Comparison of ENCODE assay signal across 21 cellular contexts in genomic region chr5:180652346-180652745, GRCh38. TPM values are rescaled to one million over a fixed set of nuclear protein-coding genes. Genes with fewer than 3 reads are reported as not detected.
DNase-seq lines count a peak whose midpoint lies in the region; ATAC-seq, FAIRE-seq and TF ChIP-seq lines count a peak whose summit lies in the region.
"Had no signal": no experiment of that assay in that cellular context is flagged by ENCODE, and none has a peak within 500 bp of the region (broad histone marks: within the 10 kb centered on the region; RNA-seq: fewer than 3 reads in every experiment).

No MANE protein-coding gene starts in this region.

- ATAC-seq in K562 (no peak), upper lobe of right lung (no peak)
- ATAC-seq: CD8-positive, alpha-beta T cell had no signal

- FAIRE-seq in K562 (lab: Jason Lieb, UNC): no peak
- FAIRE-seq: A204.1, D721Med, G401.6, GM12891, GM19239 had no signal

- BruUV-seq in K562 (replicated peaks; lab: Mats Ljungman, UMichigan): no TSS peak

- H2AFZ ChIP-seq in K562 (ENCODE audit: low read depth, low read length): no peak overlapping the region

- no peak overlapping the region for H3K9ac ChIP-seq in K562 (ENCODE audit: insufficient read depth in 1 of 2, low read depth in 2 of 2, low read length in 2 of 2)
- H3K9ac ChIP-seq: BLaER1 treated with 17β-estradiol and CSF1 and Interleukin-3, amounts not matched to agents 10 nM and 100 nM had no signal

- H3K4me3 ChIP-seq in K562: no peak overlapping the region
- no peak overlapping the region for H3K4me3 ChIP-seq in upper lobe of right lung
- H3K4me3 ChIP-seq in BE2C (ENCODE audit: low read depth, low read length): no peak overlapping the region
- H3K4me3 ChIP-seq: BLaER1 treated with 17β-estradiol and CSF1 and Interleukin-3, amounts not matched to agents 10 nM and 100 nM had no signal

- TF ChIP-seq CTCF in K562 (IDR thresholded peaks at IDR 0.05 in 2 of 3, conservative IDR thresholded peaks at IDR 0.05 in 1 of 3; ENCODE audit: insufficient read depth in 2 of 3, low read depth in 1 of 3, low read length in 3 of 3): no peak
- TF ChIP-seq CTCF in upper lobe of right lung (IDR thresholded peaks at IDR 0.05): no peak
- TF ChIP-seq CTCF in BE2C (IDR thresholded peaks at IDR 0.05; ENCODE audit: low read depth, low read length): no peak

- TF ChIP-seq RAD21 in K562 (CRISPR knock-in tag; conservative IDR thresholded peaks at IDR 0.05 in 1 of 2, IDR thresholded peaks at IDR 0.05 in 1 of 2): no peak

- no peak overlapping the region for H3K4me2 ChIP-seq in K562 (ENCODE audit: insufficient read depth, low read length)
- H3K4me2 ChIP-seq: BLaER1 treated with 17β-estradiol and CSF1 and Interleukin-3, amounts not matched to agents 10 nM and 100 nM had no signal

- WGBS in K562 (ENCODE audit: insufficient coverage, low coverage, missing lambda C conversion rate): 4% methylated on average over 11 of the region's 11 CpGs

- no peak for TF ChIP-seq POLR2A in K562 (conservative IDR thresholded peaks at IDR 0.05)

- no peaks in the 10 kb centered on the region for H3K36me3 ChIP-seq in K562 (ENCODE audit: control insufficient read depth, insufficient read depth, low read length)
- no peaks in the 10 kb centered on the region for H3K36me3 ChIP-seq in upper lobe of right lung
- no peaks in the 10 kb centered on the region for H3K36me3 ChIP-seq in BE2C
- H3K36me3 ChIP-seq: BLaER1 treated with 17β-estradiol and CSF1 and Interleukin-3, amounts not matched to agents 10 nM and 100 nM had no signal

- H3K79me2 ChIP-seq in K562 (ENCODE audit: control insufficient read depth, insufficient read depth, low read length): no peaks in the 10 kb centered on the region

- TF ChIP-seq EP300 in K562 (IDR thresholded peaks at IDR 0.05; ENCODE audit: low read length): no peak

- CTCF ChIA-PET in K562 (lab: Yijun Ruan, JAX; ENCODE audit: low intra/inter-chr PET ratio): no interaction called here

- POLR2A ChIA-PET in K562 (lab: Yijun Ruan, JAX): interaction anchor here (0.6 kb wide), 1 partner anchor 369 kb away, joined by 3 read pairs; no protein-coding TSS in a partner anchor

- H3K27ac ChIP-seq in K562 (ENCODE audit: extremely low read depth, low read depth, low read length): no peak overlapping the region
- H3K27ac ChIP-seq in upper lobe of right lung: no peak overlapping the region
- H3K27ac ChIP-seq: BLaER1 treated with 17β-estradiol and CSF1 and Interleukin-3, amounts not matched to agents 10 nM and 100 nM; C4-2B had no signal

- H3K9me3 ChIP-seq in K562 (replicated peaks; ENCODE audit: control insufficient read depth, insufficient read depth, low read depth, low read length): no peaks in the 10 kb centered on the region; the same call in 1 of the 2 replicates
- no peaks in the 10 kb centered on the region for H3K9me3 ChIP-seq in upper lobe of right lung
- no peaks in the 10 kb centered on the region for H3K9me3 ChIP-seq in BE2C
- H3K9me3 ChIP-seq: Caco-2 had no signal

- peaks cover 34 to 52% of the 10 kb centered on the region in 2 experiments for H3K27me3 ChIP-seq in K562 (ENCODE audit: control insufficient read depth in 2 of 2, insufficient read depth in 2 of 2, low read length in 2 of 2)
- peaks cover 41% of the 10 kb centered on the region for H3K27me3 ChIP-seq in upper lobe of right lung
- peaks cover 55% of the 10 kb centered on the region for H3K27me3 ChIP-seq in BE2C

- H3K4me1 ChIP-seq in K562 (replicated peaks in 1 of 2; ENCODE audit: control insufficient read depth in 2 of 2, insufficient read depth in 2 of 2, low read length in 2 of 2) (peaks cover 0 to 19% of the 10 kb centered on the region in 2 experiments; a peak in 3 of 5 replicates), upper lobe of right lung (peaks cover 6% of the 10 kb centered on the region), BE2C (no peaks in the 10 kb centered on the region)
- H3K4me1 ChIP-seq: Caco-2 had no signal

- no peaks in the 10 kb centered on the region for H4K20me1 ChIP-seq in K562 (replicated peaks; ENCODE audit: control insufficient read depth, insufficient read depth, low read length)

- H3K9me1 ChIP-seq in K562 (ENCODE audit: control insufficient read depth, insufficient read depth, low read length): no peaks in the 10 kb centered on the region

- DNase-seq in K562 (ENCODE audit: extremely low read depth in 1 of 4, low spot score in 3 of 4) (no peak), mesenteric fat pad (ENCODE audit: low spot score) (peak; percentile 67), upper lobe of right lung (peak; percentile 8), HT-29 (ENCODE audit: low spot score) (no peak), BE2C (no peak)
- DNase-seq: 8988T; ACHN; Caco-2; Calu3; CD4-positive, alpha-beta T cell; CD8-positive, alpha-beta T cell; DMS79 treated with DMSO at 0.1 percent for 48 hours; GF-D8 had no signal

- in situ Hi-C loops in K562 (cut with MboI): loop anchor here (10.0 kb wide), 1 partner anchor 448 kb away; the partner anchor contains the start of gene RASGEF1C

- intact Hi-C loops in K562 (cut with micrococcal nuclease): no loop called here
- intact Hi-C loops in upper lobe of right lung (cut with DNase I): no loop called here

TF ChIP-seq in K562, 482 proteins besides CTCF, POLR2A, EP300 and RAD21:
- TF ChIP-seq TFAM (CRISPR knock-in tag; conservative IDR thresholded peaks at IDR 0.05): no peak
- peak; percentile 88 for TF ChIP-seq CBX2 (IDR thresholded peaks at IDR 0.05; ENCODE audit: insufficient read depth, low read length, poor library complexity, severe bottlenecking)
- TF ChIP-seq, protein P1, sequence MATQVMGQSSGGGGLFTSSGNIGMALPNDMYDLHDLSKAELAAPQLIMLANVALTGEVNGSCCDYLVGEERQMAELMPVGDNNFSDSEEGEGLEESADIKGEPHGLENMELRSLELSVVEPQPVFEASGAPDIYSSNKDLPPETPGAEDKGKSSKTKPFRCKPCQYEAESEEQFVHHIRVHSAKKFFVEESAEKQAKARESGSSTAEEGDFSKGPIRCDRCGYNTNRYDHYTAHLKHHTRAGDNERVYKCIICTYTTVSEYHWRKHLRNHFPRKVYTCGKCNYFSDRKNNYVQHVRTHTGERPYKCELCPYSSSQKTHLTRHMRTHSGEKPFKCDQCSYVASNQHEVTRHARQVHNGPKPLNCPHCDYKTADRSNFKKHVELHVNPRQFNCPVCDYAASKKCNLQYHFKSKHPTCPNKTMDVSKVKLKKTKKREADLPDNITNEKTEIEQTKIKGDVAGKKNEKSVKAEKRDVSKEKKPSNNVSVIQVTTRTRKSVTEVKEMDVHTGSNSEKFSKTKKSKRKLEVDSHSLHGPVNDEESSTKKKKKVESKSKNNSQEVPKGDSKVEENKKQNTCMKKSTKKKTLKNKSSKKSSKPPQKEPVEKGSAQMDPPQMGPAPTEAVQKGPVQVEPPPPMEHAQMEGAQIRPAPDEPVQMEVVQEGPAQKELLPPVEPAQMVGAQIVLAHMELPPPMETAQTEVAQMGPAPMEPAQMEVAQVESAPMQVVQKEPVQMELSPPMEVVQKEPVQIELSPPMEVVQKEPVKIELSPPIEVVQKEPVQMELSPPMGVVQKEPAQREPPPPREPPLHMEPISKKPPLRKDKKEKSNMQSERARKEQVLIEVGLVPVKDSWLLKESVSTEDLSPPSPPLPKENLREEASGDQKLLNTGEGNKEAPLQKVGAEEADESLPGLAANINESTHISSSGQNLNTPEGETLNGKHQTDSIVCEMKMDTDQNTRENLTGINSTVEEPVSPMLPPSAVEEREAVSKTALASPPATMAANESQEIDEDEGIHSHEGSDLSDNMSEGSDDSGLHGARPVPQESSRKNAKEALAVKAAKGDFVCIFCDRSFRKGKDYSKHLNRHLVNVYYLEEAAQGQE (CRISPR knock-in tag; IDR thresholded peaks at IDR 0.05; ENCODE audit: low read depth): no peak
- TF ChIP-seq THRA (IDR thresholded peaks at IDR 0.05): no peak
TF ChIP-seq in K562: peak in this region for 1.

RNA-seq across cellular contexts. Expression of gene FLT4, which starts 2.9 kb away (rescaled TPM):
- 2.0 and 6.0 TPM in 2 replicates for total RNA-seq in K562 (2011; cell fraction: chromatin; rRNA removed; ENCODE audit: low replicate concordance)
- 1.7 and 3.3 TPM in 2 replicates for total RNA-seq in K562 (2011; cell fraction: nucleolus; rRNA removed)
- 1.1 and 2.1 TPM in 2 replicates for total RNA-seq in K562 (2011; cell fraction: nucleoplasm; rRNA removed)
- total RNA-seq in K562 (2014; rRNA removed) (0.14 and 0.24 TPM in 2 replicates), K562 (2014; rRNA removed; fragmentation: Illumina TruSeq; extraction: Trizol) (not detected in 2 replicates), K562 (2015; rRNA removed; fragmentation: Illumina TruSeq; extraction: Trizol) (0.07 TPM in 1 of 2 replicates, not detected in the other), K562 (2021) (0.24 and 0.47 TPM in 2 replicates), mesenteric fat pad (26.8 TPM), upper lobe of right lung (38.6 TPM)
- polyA plus RNA-seq in K562 (2011; rRNA removed) (0.26 and 0.42 TPM in 2 replicates), K562 (2014; fragmentation: Illumina TruSeq; extraction: Trizol) (0.18 and 0.21 TPM in 2 replicates), K562 (2014; fragmentation: Nextera tagmentation; extraction: Ambion mirVana) (under 1 TPM in 1 of 2 experiments, not detected in 1; 0.01 TPM), K562 (2014; rRNA removed) (0.05 and 0.12 TPM in 2 replicates)
- polyA plus RNA-seq in K562 (2011; cell fraction: cytosol; rRNA removed): 0.27 and 0.48 TPM in 2 replicates
- 1.2 and 1.6 TPM in 2 replicates for polyA plus RNA-seq in K562 (2011; cell fraction: nucleus; rRNA removed)
- polyA plus RNA-seq in K562 (2012): 0.10 and 0.40 TPM in 2 replicates
- 0.18 and 0.21 TPM in 2 replicates for polyA minus RNA-seq in K562 (2011; rRNA and poly(A)+ RNA removed)
- 0.48 TPM in 1 of 2 replicates, not detected in the other for polyA minus RNA-seq in K562 (2011; cell fraction: cytosol; rRNA and poly(A)+ RNA removed)
- 0.56 and 1.2 TPM in 2 replicates for polyA minus RNA-seq in K562 (2011; cell fraction: nucleus; rRNA and poly(A)+ RNA removed)
- total RNA-seq in HT-29 (2014; rRNA removed; shearing (Covaris generic)): 0.31 TPM in 1 of 2 replicates, not detected in the other
- 4.0 TPM for polyA plus RNA-seq in BE2C (2012; ENCODE audit: insufficient read depth, insufficient read length, low read depth)
- total RNA-seq: Caco-2, Calu3 had no signal
- polyA plus RNA-seq: AG04450 had no signal

Comparison
In these comparisons a context has a peak if more than half of its experiments do, and no peak if none do; other contexts are left out.
1. DNase-seq: peak in mesenteric fat pad (single experiment) and upper lobe of right lung (single experiment); none in K562 (0 of 4), HT-29 (single experiment) and BE2C (single experiment).